In genomic region chr7:155384751-155385150, GRCh38 we compare ENCODE assay signal across 19 cellular contexts.
"Had no signal": no experiment of that assay in that cellular context is flagged by ENCODE, and none has a peak within 500 bp of the region (broad histone marks: within the 10 kb centered on the region; RNA-seq: fewer than 3 reads in every experiment).

No MANE protein-coding gene starts in this region.

- DNase-seq: dermis blood vessel endothelial cell; dorsolateral prefrontal cortex; effector CD4-positive, alpha-beta T cell; effector memory CD4-positive, alpha-beta T cell; foreskin keratinocyte; heart left ventricle; hypothalamus; immature natural killer cell; islet precursor cell; kidney glomerular epithelial cell; left colon; left ventricle myocardium inferior; lower lobe of right lung; mesenchymal stem cell; naive B cell had no signal

- H3K9me3 Mint-ChIP-seq: mesothelial cell of epicardium, naive B cell had no signal

- H3K36me3 Mint-ChIP-seq: immature natural killer cell, mesothelial cell of epicardium, naive B cell had no signal

- H3K27ac Mint-ChIP-seq: immature natural killer cell, mesothelial cell of epicardium had no signal

- ATAC-seq: foreskin keratinocyte, gastroesophageal sphincter, heart left ventricle, left colon, left lobe of liver, lower lobe of right lung, mucosa of descending colon had no signal

- H3K4me3 Mint-ChIP-seq: mesothelial cell of epicardium had no signal
